ENCODE assay signal across 8 cellular contexts in genomic region chr1:236759252-236759859, GRCh38. TPM values are rescaled to one million over a fixed set of nuclear protein-coding genes. Genes with fewer than 3 reads are reported as not detected.
DNase-seq lines count a peak whose midpoint lies in the region; ATAC-seq, FAIRE-seq and TF ChIP-seq lines count a peak whose summit lies in the region.

No MANE protein-coding gene starts in this region.

- no peaks in the 10 kb centered on the region for H3K27me3 ChIP-seq in CD4-positive, alpha-beta T cell (ENCODE audit: control insufficient read depth, insufficient read depth, low read length)
- H3K27me3 ChIP-seq in iPS DF 6.9 (ENCODE audit: control insufficient read depth, insufficient read depth, low read length) (no peaks in the 10 kb centered on the region), suprapubic skin (no peaks in the 10 kb centered on the region)

- TF ChIP-seq CTCF in CD4-positive, alpha-beta T cell (IDR thresholded peaks at IDR 0.05): peak; percentile 87
- peak; percentile 13 to 48 for TF ChIP-seq CTCF in suprapubic skin (IDR thresholded peaks at IDR 0.05)

- CTCF ChIA-PET in CD4-positive, alpha-beta T cell (lab: Charles Lee): interaction anchor here (0.7 to 1.8 kb wide), 12 partner anchors 9 to 803 kb away, joined by 3 to 6 read pairs (median 4); partner anchors contain the start of gene MTR
- CTCF ChIA-PET in activated CD4-positive, alpha-beta T cell treated with anti-CD3 and anti-CD28 coated beads, Interleukin-2, amount 10 ng/mL, durations not matched to agents 7 days and 5 days (lab: Charles Lee): interaction anchor here (0.6 to 2.4 kb wide), 8 partner anchors 10 to 111 kb away, joined by 3 to 8 read pairs (median 4); partner anchors contain the start of gene MTR

- H3K4me1 ChIP-seq in iPS DF 6.9 (ENCODE audit: control insufficient read depth, insufficient read depth, low read length) (no peaks in the 10 kb centered on the region), suprapubic skin (no peaks in the 10 kb centered on the region)

- H3K27ac ChIP-seq in CD4-positive, alpha-beta T cell (ENCODE audit: low read depth, low read length): no peak overlapping the region
- H3K27ac ChIP-seq in iPS DF 6.9 (ENCODE audit: low read length): no peak overlapping the region
- no peak overlapping the region for H3K27ac ChIP-seq in suprapubic skin

- peaks cover 6% of the 10 kb centered on the region for H3K36me3 ChIP-seq in iPS DF 6.9 (ENCODE audit: control insufficient read depth, insufficient read depth, low read length)
- no peaks in the 10 kb centered on the region for H3K36me3 ChIP-seq in suprapubic skin

- no peak overlapping the region for H3K4me3 Mint-ChIP-seq in CD4-positive, alpha-beta T cell
- H3K4me3 Mint-ChIP-seq in activated CD4-positive, alpha-beta T cell treated with anti-CD3 and anti-CD28 coated beads, Interleukin-2, amount 10 ng/mL, durations not matched to agents 7 days and 5 days: no peak overlapping the region

- ATAC-seq in CD4-positive, alpha-beta T cell (ENCODE audit: poor library complexity): no peak
- no peak for ATAC-seq in HG02642 (IDR thresholded peaks at IDR 0.05; ENCODE audit: poor library complexity, unreplicated experiment)

- no peaks in the 10 kb centered on the region for H3K9me3 Mint-ChIP-seq in CD4-positive, alpha-beta T cell
- no peaks in the 10 kb centered on the region for H3K9me3 Mint-ChIP-seq in activated CD4-positive, alpha-beta T cell treated with anti-CD3 and anti-CD28 coated beads, Interleukin-2, amount 10 ng/mL, durations not matched to agents 7 days and 5 days

- intact Hi-C loops in CD4-positive, alpha-beta T cell (cut with DNase I, micrococcal nuclease): loop anchor here (1.0 to 5.0 kb wide), 2 partner anchors 110 to 628 kb away; no protein-coding TSS in a partner anchor
- intact Hi-C loops in posterior cingulate gyrus (cut with DNase I): no loop called here

- no peaks in the 10 kb centered on the region for H3K4me1 Mint-ChIP-seq in CD4-positive, alpha-beta T cell (ENCODE audit: low read depth)
- H3K4me1 Mint-ChIP-seq in activated CD4-positive, alpha-beta T cell treated with anti-CD3 and anti-CD28 coated beads, Interleukin-2, amount 10 ng/mL, durations not matched to agents 7 days and 5 days: peaks cover 4% of the 10 kb centered on the region

- no peak overlapping the region for H3K27ac Mint-ChIP-seq in CD4-positive, alpha-beta T cell
- H3K27ac Mint-ChIP-seq in activated CD4-positive, alpha-beta T cell treated with anti-CD3 and anti-CD28 coated beads, Interleukin-2, amount 10 ng/mL, durations not matched to agents 7 days and 5 days: no peak overlapping the region

- no peaks in the 10 kb centered on the region for H3K36me3 Mint-ChIP-seq in CD4-positive, alpha-beta T cell (ENCODE audit: low read depth)
- no peaks in the 10 kb centered on the region for H3K36me3 Mint-ChIP-seq in activated CD4-positive, alpha-beta T cell treated with anti-CD3 and anti-CD28 coated beads, Interleukin-2, amount 10 ng/mL, durations not matched to agents 7 days and 5 days (ENCODE audit: low read depth)

- no peak for TF ChIP-seq POLR2A in suprapubic skin (IDR thresholded peaks at IDR 0.05)

- no peaks in the 10 kb centered on the region for H3K27me3 Mint-ChIP-seq in CD4-positive, alpha-beta T cell
- H3K27me3 Mint-ChIP-seq in activated CD4-positive, alpha-beta T cell treated with anti-CD3 and anti-CD28 coated beads, Interleukin-2, amount 10 ng/mL, durations not matched to agents 7 days and 5 days: no peaks in the 10 kb centered on the region

- H3K9me3 ChIP-seq in CD4-positive, alpha-beta T cell (ENCODE audit: control insufficient read depth, low read length): no peaks in the 10 kb centered on the region
- H3K9me3 ChIP-seq in iPS DF 6.9 (ENCODE audit: control insufficient read depth, insufficient read depth, low read length) (no peaks in the 10 kb centered on the region), suprapubic skin (no peaks in the 10 kb centered on the region)

- no peak for DNase-seq in CD4-positive, alpha-beta T cell
- peak; percentile 17 for DNase-seq in GM18507 (ENCODE audit: extremely low spot score, insufficient read length, low read depth)
- peak; percentile 33 for DNase-seq in LHCN-M2 (ENCODE audit: low read depth)
- peak; percentile 45 for DNase-seq in activated CD4-positive, alpha-beta T cell treated with anti-CD3 and anti-CD28 coated beads, Interleukin-2, amount 10 ng/mL, durations not matched to agents 7 days and 5 days
- DNase-seq in iPS DF 6.9 (ENCODE audit: low read depth, low spot score): peak; percentile 35
- DNase-seq in suprapubic skin (ENCODE audit: low spot score in 2 of 2): no peak
- DNase-seq in posterior cingulate gyrus: no peak

- no CpG with 5 or more reads among the region's 3 CpGs for WGBS in iPS DF 6.9 (ENCODE audit: insufficient coverage, insufficient read length)
- 51% methylated on average over 3 of the region's 3 CpGs for WGBS in suprapubic skin

- peak; percentile 86 for FAIRE-seq in GM18507 (lab: Jason Lieb, UNC)

- no peak overlapping the region for H3K4me3 ChIP-seq in iPS DF 6.9 (ENCODE audit: low read length)
- no peak overlapping the region for H3K4me3 ChIP-seq in suprapubic skin

- no peak for TF ChIP-seq EP300 in suprapubic skin (IDR thresholded peaks at IDR 0.05)

- POLR2A ChIA-PET in CD4-positive, alpha-beta T cell (lab: Charles Lee): interaction anchor here (2.1 kb wide), 1 partner anchor 36 kb away, joined by 10 read pairs; the partner anchor contains the start of gene MTR
- POLR2A ChIA-PET in activated CD4-positive, alpha-beta T cell treated with anti-CD3 and anti-CD28 coated beads, Interleukin-2, amount 10 ng/mL, durations not matched to agents 7 days and 5 days (lab: Charles Lee): no interaction called here

RNA-seq across cellular contexts. Expression of gene MTR, which starts 35.7 kb away (rescaled TPM):
- total RNA-seq in CD4-positive, alpha-beta T cell: 10 to 100 TPM; 35.2 to 37.0 TPM
- total RNA-seq in LHCN-M2 (2014; rRNA removed) (22.6 and 23.2 TPM in 2 replicates), suprapubic skin (10 to 100 TPM; 17.7 to 77.7 (median 27.3) TPM)
- 6.4 TPM for polyA plus RNA-seq in LHCN-M2 (2012)
- total RNA-seq in activated CD4-positive, alpha-beta T cell treated with anti-CD3 and anti-CD28 coated beads, Interleukin-2, amount 10 ng/mL, durations not matched to agents 7 days and 5 days: 10 to 100 TPM; 41.1 to 42.5 TPM

Comparison
In these comparisons a context has a peak if more than half of its experiments do, and no peak if none do; other contexts are left out.
1. DNase-seq: peak in GM18507 (single experiment), LHCN-M2 (single experiment), activated CD4-positive, alpha-beta T cell treated with anti-CD3 and anti-CD28 coated beads, Interleukin-2, amount 10 ng/mL, durations not matched to agents 7 days and 5 days (single experiment) and iPS DF 6.9 (single experiment); none in CD4-positive, alpha-beta T cell (0 of 10), suprapubic skin (0 of 2) and posterior cingulate gyrus (0 of 10).